In the genomic region with DNA sequence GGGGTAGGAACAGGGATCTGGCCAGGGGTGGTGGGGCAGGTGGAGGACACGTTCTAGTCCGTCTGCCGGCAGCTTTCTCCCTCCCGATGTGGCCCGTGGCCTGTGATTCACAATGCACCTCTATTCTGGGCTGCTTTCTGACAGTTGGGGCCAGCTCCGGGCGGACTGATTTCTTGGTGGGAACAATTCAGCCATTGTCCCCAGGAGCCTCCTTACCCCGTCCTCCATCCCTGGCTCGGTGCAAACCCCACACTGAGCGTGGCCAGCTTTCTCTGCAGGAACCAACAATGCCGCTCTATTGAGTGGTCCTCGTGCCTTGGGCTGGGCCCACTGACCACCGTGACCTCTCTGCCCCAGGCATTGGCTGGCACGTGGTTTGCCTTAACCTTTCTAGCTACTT, we compare ENCODE assay signal across 26 cellular contexts. TPM values are rescaled to one million over a fixed set of nuclear protein-coding genes. Genes with fewer than 3 reads are reported as not detected.
DNase-seq lines count a peak whose midpoint lies in the region; ATAC-seq and TF ChIP-seq lines count a peak whose summit lies in the region.
"Had no signal": no experiment of that assay in that cellular context is flagged by ENCODE, and none has a peak within 500 bp of the region (broad histone marks: within the 10 kb centered on the region; RNA-seq: fewer than 3 reads in every experiment).

No MANE protein-coding gene starts in this region.

- no peaks in the 10 kb centered on the region for H3K9me3 ChIP-seq in breast epithelium
- H3K9me3 ChIP-seq in SK-N-SH, result no peaks in the 10 kb centered on the region
- no peaks in the 10 kb centered on the region for H3K9me3 ChIP-seq in left lung
- H3K9me3 ChIP-seq: pancreas, thoracic aorta had no signal

- H3K9ac ChIP-seq in SK-N-SH, result no peak overlapping the region

- no peaks in the 10 kb centered on the region for H3K4me1 Mint-ChIP-seq in MCF 10A (ENCODE audit: insufficient read depth, unreplicated experiment)
- H3K4me1 Mint-ChIP-seq: activated naive CD4-positive, alpha-beta T cell treated with anti-CD3 and anti-CD28 coated beads, Interleukin-2, amount 10 ng/mL, durations not matched to agents 7 days and 5 days; memory B cell had no signal

- no peaks in the 10 kb centered on the region for H3K9me3 Mint-ChIP-seq in MCF 10A (ENCODE audit: unreplicated experiment)
- H3K9me3 Mint-ChIP-seq: activated naive CD4-positive, alpha-beta T cell treated with anti-CD3 and anti-CD28 coated beads, Interleukin-2, amount 10 ng/mL, durations not matched to agents 7 days and 5 days; activated T-cell treated with anti-CD3 and anti-CD28 coated beads, Interleukin-2, amount 50 U/mL, for 72 hours; T-helper 1 cell treated with Interleukin-12 subunit alpha and Interleukin-12 subunit beta and Interleukin-4 antibody, amounts not matched to agents 30 μg/mL and 1 μg/mL, for 36 hours had no signal

- no peak overlapping the region for H3K4me3 Mint-ChIP-seq in MCF 10A (ENCODE audit: unreplicated experiment)
- H3K4me3 Mint-ChIP-seq: activated naive CD4-positive, alpha-beta T cell treated with anti-CD3 and anti-CD28 coated beads, Interleukin-2, amount 10 ng/mL, durations not matched to agents 7 days and 5 days; activated T-cell treated with anti-CD3 and anti-CD28 coated beads, Interleukin-2, amount 50 U/mL, for 72 hours; memory B cell; T-helper 1 cell treated with Interleukin-12 subunit alpha and Interleukin-12 subunit beta and Interleukin-4 antibody, amounts not matched to agents 30 μg/mL and 1 μg/mL, for 36 hours had no signal

- no peak for TF ChIP-seq RAD21 in SK-N-SH (IDR thresholded peaks at IDR 0.05; ENCODE audit: low read length)

- H3K4me3 ChIP-seq in breast epithelium, result no peak overlapping the region
- no peak overlapping the region for H3K4me3 ChIP-seq in SK-N-SH (ENCODE audit: low read depth in 2 of 2, low read length in 1 of 2)
- H3K4me3 ChIP-seq in left lung, result no peak overlapping the region
- H3K4me3 ChIP-seq: pancreas, thoracic aorta had no signal

- H3K27ac ChIP-seq in breast epithelium, result peak overlapping the region; percentile 68 to 80
- no peak overlapping the region for H3K27ac ChIP-seq in SK-N-SH (ENCODE audit: low read depth in 2 of 2, low read length in 1 of 2)
- no peak overlapping the region for H3K27ac ChIP-seq in left lung
- H3K27ac ChIP-seq: pancreas, thoracic aorta had no signal

- 64% methylated on average over 6 of the region's 14 CpGs for WGBS in SK-N-SH (ENCODE audit: low lambda C conversion rate)

- no peaks in the 10 kb centered on the region for H4K20me1 ChIP-seq in SK-N-SH (ENCODE audit: insufficient read depth)

- no peaks in the 10 kb centered on the region for H3K9me2 ChIP-seq in SK-N-SH

- H3K36me3 ChIP-seq in breast epithelium, result no peaks in the 10 kb centered on the region
- H3K36me3 ChIP-seq in SK-N-SH (replicated peaks in 1 of 2; ENCODE audit: control insufficient read depth in 1 of 2, insufficient read depth in 2 of 2, low read length in 1 of 2), result no peaks in the 10 kb centered on the region
- H3K36me3 ChIP-seq in left lung, result peaks cover 0 to 37% of the 10 kb centered on the region in 2 donors
- H3K36me3 ChIP-seq: pancreas, thoracic aorta had no signal

- no peaks in the 10 kb centered on the region for H3F3A ChIP-seq in SK-N-SH (replicated peaks; ENCODE audit: insufficient read depth)

- no TSS peak for BruUV-seq in MCF 10A (replicated peaks; lab: Mats Ljungman, UMichigan)

- H3K27ac Mint-ChIP-seq in MCF 10A (ENCODE audit: low read depth, unreplicated experiment), result no peak overlapping the region
- H3K27ac Mint-ChIP-seq: activated naive CD4-positive, alpha-beta T cell treated with anti-CD3 and anti-CD28 coated beads, Interleukin-2, amount 10 ng/mL, durations not matched to agents 7 days and 5 days; activated T-cell treated with anti-CD3 and anti-CD28 coated beads, Interleukin-2, amount 50 U/mL, for 72 hours; memory B cell; T-helper 1 cell treated with Interleukin-12 subunit alpha and Interleukin-12 subunit beta and Interleukin-4 antibody, amounts not matched to agents 30 μg/mL and 1 μg/mL, for 36 hours had no signal

- H3K4me2 ChIP-seq in SK-N-SH, result no peak overlapping the region

- POLR2A ChIA-PET in MCF 10A (lab: Yijun Ruan, JAX), result interaction anchor here (0.8 to 1.6 kb wide), 2 partner anchors 8 to 15 kb away, joined by 4 read pairs; no protein-coding TSS in a partner anchor
- POLR2A ChIA-PET in SK-N-SH (lab: Yijun Ruan, JAX), result interaction anchor here (0.6 kb wide), 1 partner anchor 26 kb away, joined by 3 read pairs; no protein-coding TSS in a partner anchor

- no peak for ATAC-seq in HG02623 (IDR thresholded peaks at IDR 0.05; ENCODE audit: unreplicated experiment)
- no peak for ATAC-seq in left lung
- ATAC-seq in GM19397 (IDR thresholded peaks at IDR 0.05; ENCODE audit: unreplicated experiment), result no peak
- ATAC-seq: activated T-cell treated with anti-CD3 and anti-CD28 coated beads, Interleukin-2, amount 50 U/mL, for 72 hours; PC-3 had no signal

- TF ChIP-seq EP300 in SK-N-SH (IDR thresholded peaks at IDR 0.05; ENCODE audit: borderline replicate concordance in 1 of 2, low read depth in 1 of 2, low read length in 1 of 2), result no peak

- DNase-seq in breast epithelium (ENCODE audit: low spot score in 2 of 2), result peak in 1 of 2 donors; percentile 37
- DNase-seq in MCF 10A (ENCODE audit: unreplicated experiment), result no peak
- peak; percentile 89 to 95 for DNase-seq in hippocampal formation (lab: John Stamatoyannopoulos, UW)
- peak; percentile 98 for DNase-seq in pons (ENCODE audit: low spot score)
- no peak for DNase-seq in SK-N-SH
- DNase-seq in left lung, result no peak
- DNase-seq: 8988T; activated naive CD4-positive, alpha-beta T cell treated with anti-CD3 and anti-CD28 coated beads, Interleukin-2, amount 10 ng/mL, durations not matched to agents 7 days and 5 days; activated T-cell treated with anti-CD3 and anti-CD28 coated beads, Interleukin-2, amount 50 U/mL, for 72 hours; aorta; COR-L47; erythroblast; foreskin fibroblast; GOT3; NCI-H1092; NCI-H2029 treated with DMSO at 0.1 percent for 48 hours; NCI-H345; PC-3; SIG-M5 had no signal

- no peaks in the 10 kb centered on the region for H3K36me3 Mint-ChIP-seq in MCF 10A (ENCODE audit: insufficient read depth, unreplicated experiment)
- H3K36me3 Mint-ChIP-seq: activated naive CD4-positive, alpha-beta T cell treated with anti-CD3 and anti-CD28 coated beads, Interleukin-2, amount 10 ng/mL, durations not matched to agents 7 days and 5 days had no signal

- H3K27me3 ChIP-seq in breast epithelium (no peaks in the 10 kb centered on the region), SK-N-SH (ENCODE audit: insufficient read depth) (no peaks in the 10 kb centered on the region; the same call in 1 of the 2 replicates), left lung (no peaks in the 10 kb centered on the region)
- H3K27me3 ChIP-seq: pancreas had no signal

- H3K79me2 ChIP-seq in SK-N-SH (ENCODE audit: insufficient read depth), result no peaks in the 10 kb centered on the region

- CTCF ChIA-PET in MCF 10A (lab: Yijun Ruan, JAX) (interaction anchor here (0.6 to 0.9 kb wide), 3 partner anchors 14 to 35 kb away, joined by 3 to 5 read pairs (median 3); no protein-coding TSS in a partner anchor), SK-N-SH (lab: Yijun Ruan, JAX) (interaction anchor here (1.0 kb wide), 1 partner anchor 14 kb away, joined by 3 read pairs; no protein-coding TSS in a partner anchor)

- intact Hi-C loops in breast epithelium (cut with DNase I; ENCODE audit: low total_unique reads) (no loop called here), MCF 10A (cut with micrococcal nuclease) (no loop called here), left lung (cut with DNase I) (no loop called here)

- TF ChIP-seq CTCF in breast epithelium (IDR thresholded peaks at IDR 0.05), result no peak
- TF ChIP-seq CTCF in MCF 10A (IDR thresholded peaks at IDR 0.05; ENCODE audit: unreplicated experiment), result no peak
- TF ChIP-seq CTCF in SK-N-SH (IDR thresholded peaks at IDR 0.05), result no peak
- no peak for TF ChIP-seq CTCF in left lung (IDR thresholded peaks at IDR 0.05)

- no peaks in the 10 kb centered on the region for H3K4me1 ChIP-seq in breast epithelium
- H3K4me1 ChIP-seq in SK-N-SH (ENCODE audit: control insufficient read depth in 1 of 2, insufficient read depth in 2 of 2, low read depth in 1 of 2, low read length in 1 of 2), result no peaks in the 10 kb centered on the region
- no peaks in the 10 kb centered on the region for H3K4me1 ChIP-seq in left lung
- H3K4me1 ChIP-seq: pancreas had no signal

- TF ChIP-seq POLR2A in breast epithelium (IDR thresholded peaks at IDR 0.05), result no peak

- no peaks in the 10 kb centered on the region for H3K27me3 Mint-ChIP-seq in MCF 10A (ENCODE audit: insufficient read depth, unreplicated experiment)

- H2AFZ ChIP-seq in SK-N-SH (ENCODE audit: low read depth), result no peak overlapping the region

TF ChIP-seq in SK-N-SH, 30 proteins besides CTCF, POLR2A, EP300 and RAD21:
- TF ChIP-seq TEAD4 (IDR thresholded peaks at IDR 0.05; ENCODE audit: borderline replicate concordance, insufficient read depth) (no peak), RFX5 (IDR thresholded peaks at IDR 0.05; ENCODE audit: low read length) (no peak), SMC3 (IDR thresholded peaks at IDR 0.05; ENCODE audit: low read depth, low read length) (no peak), GABPA (IDR thresholded peaks at IDR 0.05; ENCODE audit: low read depth) (no peak), ELF1 (IDR thresholded peaks at IDR 0.05) (no peak), TCF12 (IDR thresholded peaks at IDR 0.05) (no peak)

RNA-seq across cellular contexts. Expression of a gene that starts 29.8 kb away (rescaled TPM):
- total RNA-seq in breast epithelium (10 to 100 TPM in 1 of 3 donors, 1 to 10 TPM in 1, under 1 TPM in 1; 0.32 to 29.4 (median 9.2) TPM), MCF 10A (2022) (0.16 and 0.20 TPM in 2 replicates), left lung (10 to 100 TPM in 1 of 2 donors, 1 to 10 TPM in 1; 2.2 to 35.4 TPM)
- 0.52 and 0.58 TPM in 2 replicates for polyA plus RNA-seq in SK-N-SH (2012; rRNA removed)
- polyA plus RNA-seq in SK-N-SH (2012; cell fraction: cytosol; rRNA removed), result 0.42 and 0.59 TPM in 2 replicates
- 1.2 and 1.4 TPM in 2 replicates for polyA plus RNA-seq in SK-N-SH (2012; cell fraction: nucleus; rRNA removed)
- total RNA-seq: activated CD8-positive, alpha-beta memory T cell treated with anti-CD3 and anti-CD28 coated beads for 36 hours had no signal

RNA-seq across cellular contexts. Expression of a gene that starts 35.7 kb away (rescaled TPM):
- 100 to 1,000 TPM in 1 of 3 donors, 10 to 100 TPM in 2; 80.6 to 106 (median 97.7) TPM for total RNA-seq in breast epithelium
- 166 and 189 TPM in 2 replicates for total RNA-seq in MCF 10A (2022)
- 128 and 139 TPM in 2 replicates for polyA plus RNA-seq in SK-N-SH (2012; rRNA removed)
- polyA plus RNA-seq in SK-N-SH (2012; cell fraction: cytosol; rRNA removed), result 141 and 150 TPM in 2 replicates
- 65.8 and 77.3 TPM in 2 replicates for polyA plus RNA-seq in SK-N-SH (2012; cell fraction: nucleus; rRNA removed)
- total RNA-seq in left lung, result 100 to 1,000 TPM in 1 of 2 donors, 10 to 100 TPM in 1; 87.7 to 110 TPM

Comparison
In these comparisons a context has a peak if more than half of its experiments do, and no peak if none do; other contexts are left out.
1. DNase-seq: peak in hippocampal formation (2 of 2) and pons (single experiment); none in MCF 10A (single experiment), SK-N-SH (single experiment) and left lung (0 of 2).
2. H3K27ac ChIP-seq: peak in breast epithelium (2 of 2); none in SK-N-SH (0 of 2) and left lung (0 of 2).